Comparison of ENCODE assay signal across 8 cellular contexts in genomic region chr10:63866075-63866746, GRCh38.
A peak's percentile ranks its signal among the peaks of the same experiment; 100 is the strongest.
DNase-seq lines count a peak whose midpoint lies in the region; FAIRE-seq and TF ChIP-seq lines count a peak whose summit lies in the region.

No MANE protein-coding gene starts in this region.

- H3K9me3 Mint-ChIP-seq in astrocyte (ENCODE audit: unreplicated experiment): no peaks in the 10 kb centered on the region

- no peak for FAIRE-seq in astrocyte (lab: Jason Lieb, UNC)

- H3K27ac ChIP-seq in astrocyte (ENCODE audit: low read depth, low read length): no peak overlapping the region

- no peak overlapping the region for H3K27ac Mint-ChIP-seq in astrocyte (ENCODE audit: unreplicated experiment)

- H3K4me3 Mint-ChIP-seq in astrocyte (ENCODE audit: unreplicated experiment): peak overlapping the region; percentile 40

- no peak overlapping the region for H3K4me3 ChIP-seq in Jurkat, Clone E6-1 (ENCODE audit: low read length)
- H3K4me3 ChIP-seq in astrocyte (ENCODE audit: insufficient read depth, low read depth, low read length): no peak overlapping the region
- H3K4me3 ChIP-seq in skeletal muscle satellite cell (ENCODE audit: low read length): no peak overlapping the region

- peak overlapping the region; percentile 57 for H2AFZ ChIP-seq in astrocyte (ENCODE audit: low read depth, low read length)

- H3K9me3 ChIP-seq in astrocyte (ENCODE audit: insufficient read depth, low read depth, low read length) (no peaks in the 10 kb centered on the region), skeletal muscle satellite cell (replicated peaks; ENCODE audit: low read length) (no peaks in the 10 kb centered on the region)

- no peaks in the 10 kb centered on the region for H3K36me3 Mint-ChIP-seq in astrocyte (ENCODE audit: low read depth, unreplicated experiment)

- H3K4me2 ChIP-seq in astrocyte (ENCODE audit: low read length) (peak overlapping the region; percentile 77), skeletal muscle satellite cell (ENCODE audit: low read length) (peak overlapping the region; percentile 42)

- H3K27me3 ChIP-seq in astrocyte (ENCODE audit: insufficient read depth, low read length) (peaks cover 14% of the 10 kb centered on the region), skeletal muscle satellite cell (ENCODE audit: control insufficient read depth, insufficient read depth, low read length) (peaks cover 57% of the 10 kb centered on the region)

- peaks cover 15% of the 10 kb centered on the region for H3K27me3 Mint-ChIP-seq in astrocyte (ENCODE audit: low read depth, unreplicated experiment)

- H3K79me2 ChIP-seq in astrocyte (ENCODE audit: insufficient read depth, low read length): no peaks in the 10 kb centered on the region

- H3K4me1 Mint-ChIP-seq in astrocyte (ENCODE audit: low read depth, unreplicated experiment): peaks cover 4% of the 10 kb centered on the region

- H3K4me1 ChIP-seq in astrocyte (ENCODE audit: insufficient read depth, low read length): no peaks in the 10 kb centered on the region
- H3K4me1 ChIP-seq in skeletal muscle satellite cell (ENCODE audit: control insufficient read depth, insufficient read depth, low read length): no peaks in the 10 kb centered on the region

- H4K20me1 ChIP-seq in astrocyte (ENCODE audit: insufficient read depth, low read length): no peaks in the 10 kb centered on the region

- H3K36me3 ChIP-seq in astrocyte (ENCODE audit: insufficient read depth, low read length): no peaks in the 10 kb centered on the region
- H3K36me3 ChIP-seq in skeletal muscle satellite cell (ENCODE audit: insufficient read depth, low read length): no peaks in the 10 kb centered on the region

- H3K9ac ChIP-seq in astrocyte (ENCODE audit: low read length): peak overlapping the region; percentile 4
- H3K9ac ChIP-seq in skeletal muscle satellite cell (ENCODE audit: low read depth, low read length): no peak overlapping the region

- peak; percentile 91 for TF ChIP-seq CTCF in astrocyte (IDR thresholded peaks at IDR 0.05; ENCODE audit: insufficient read depth, low read depth, low read length)

- DNase-seq in NCI-H510A treated with DMSO at 0.1 percent for 48 hours (lab: John Stamatoyannopoulos, UW) (peak; percentile 30), NCI-H510A (lab: John Stamatoyannopoulos, UW) (no peak), H4 (ENCODE audit: low spot score) (peak; percentile 56), SKM-1 treated with dmso at 0.1 percent for 144 hours (lab: John Stamatoyannopoulos, UW; ENCODE audit: unreplicated experiment) (peak; percentile 60), astrocyte (ENCODE audit: low read depth) (peak; percentile 22), iPS DF 4.7 (ENCODE audit: extremely low read depth, low spot score) (peak; percentile 69)
- DNase-seq in Jurkat, Clone E6-1 (ENCODE audit: low read depth, low spot score): peak; percentile 24
